21 cellular contexts compared by ENCODE assay signal in genomic region chr5:33793836-33794549, GRCh38.
DNase-seq lines count a peak whose midpoint lies in the region; TF ChIP-seq lines count a peak whose summit lies in the region.
"Had no signal": no experiment of that assay in that cellular context is flagged by ENCODE, and none has a peak within 500 bp of the region (broad histone marks: within the 10 kb centered on the region; RNA-seq: fewer than 3 reads in every experiment).

No MANE protein-coding gene starts in this region.

- H3K9me3 ChIP-seq in left ventricle myocardium inferior (replicated peaks), result no peaks in the 10 kb centered on the region
- no peaks in the 10 kb centered on the region for H3K9me3 ChIP-seq in adipocyte (ENCODE audit: control insufficient read depth, low read length)
- H3K9me3 ChIP-seq in testis, result no peaks in the 10 kb centered on the region
- H3K9me3 ChIP-seq: prostate gland, SK-N-SH, spleen had no signal

- H2BK15ac ChIP-seq in mesendoderm (replicated peaks; ENCODE audit: low read depth), result no peak overlapping the region

- H3K27me3 ChIP-seq in left ventricle myocardium inferior (ENCODE audit: low read depth) (no peaks in the 10 kb centered on the region), adipocyte (replicated peaks; ENCODE audit: control insufficient read depth, insufficient read depth, low read length) (no peaks in the 10 kb centered on the region), mesendoderm (ENCODE audit: insufficient read depth, low read length, poor library complexity) (no peaks in the 10 kb centered on the region), testis (no peaks in the 10 kb centered on the region)
- H3K27me3 ChIP-seq: spleen had no signal

- TF ChIP-seq POLR2A in testis (IDR thresholded peaks at IDR 0.05), result no peak

- H3K36me3 ChIP-seq in left ventricle myocardium inferior (no peaks in the 10 kb centered on the region), adipocyte (ENCODE audit: control insufficient read depth, insufficient read depth, low read length, severe bottlenecking) (no peaks in the 10 kb centered on the region), mesendoderm (ENCODE audit: control insufficient read depth, insufficient read depth, low read length) (no peaks in the 10 kb centered on the region), testis (ENCODE audit: low read depth, missing control alignments) (no peaks in the 10 kb centered on the region)
- H3K36me3 ChIP-seq: prostate gland, spleen had no signal

- H3K18ac ChIP-seq in mesendoderm (ENCODE audit: low read length), result no peak overlapping the region

- H3K4me3 ChIP-seq in left ventricle myocardium inferior (no peak overlapping the region), adipocyte (ENCODE audit: low read length) (peak overlapping the region; percentile 36), mesendoderm (ENCODE audit: low read length) (no peak overlapping the region), testis (peak overlapping the region; percentile 22 to 50)
- H3K4me3 ChIP-seq: dorsolateral prefrontal cortex, PC-9, prostate gland, spleen had no signal

- intact Hi-C loops in left ventricle myocardium inferior (cut with micrococcal nuclease), result no loop called here
- intact Hi-C loops in cardiac septum (cut with DNase I), result no loop called here
- intact Hi-C loops in testis (cut with DNase I; ENCODE audit: low total_unique reads), result no loop called here

- TF ChIP-seq CTCF in left ventricle myocardium inferior (IDR thresholded peaks at IDR 0.05; ENCODE audit: borderline replicate concordance) (no peak), testis (IDR thresholded peaks at IDR 0.05) (no peak)

- no peaks in the 10 kb centered on the region for H3K79me2 ChIP-seq in mesendoderm (ENCODE audit: control insufficient read depth, insufficient read depth, low read length)

- no peak overlapping the region for H3K4me2 ChIP-seq in mesendoderm (ENCODE audit: low read length)
- H3K4me2 ChIP-seq: PC-9, SK-N-SH had no signal

- H3K9ac ChIP-seq in adipocyte (ENCODE audit: low read length), result peak overlapping the region; percentile 11
- H3K9ac ChIP-seq in mesendoderm (ENCODE audit: low read length), result no peak overlapping the region
- H3K9ac ChIP-seq: SK-N-SH had no signal

- no peak overlapping the region for H2BK120ac ChIP-seq in mesendoderm (ENCODE audit: low read depth, low read length)

- H3K4me1 ChIP-seq in left ventricle myocardium inferior (no peaks in the 10 kb centered on the region), adipocyte (ENCODE audit: control insufficient read depth, insufficient read depth, low read length) (peaks cover 31% of the 10 kb centered on the region), mesendoderm (ENCODE audit: control insufficient read depth, low read depth, low read length) (no peaks in the 10 kb centered on the region), testis (peaks cover 19% of the 10 kb centered on the region)
- H3K4me1 ChIP-seq: prostate gland, spleen had no signal

- H4K5ac ChIP-seq in mesendoderm (ENCODE audit: low read length), result no peak overlapping the region

- H3K4ac ChIP-seq in mesendoderm (ENCODE audit: low read depth, low read length), result no peak overlapping the region

- H2BK5ac ChIP-seq in mesendoderm (ENCODE audit: low read length), result no peak overlapping the region

- no CpG with 5 or more reads among the region's 19 CpGs for WGBS in mesendoderm (ENCODE audit: extremely low coverage, insufficient coverage, low lambda C conversion rate)
- 25 to 32% methylated on average over 19 of the region's 19 CpGs for WGBS in testis, 2 donors

- H3K23ac ChIP-seq in mesendoderm (ENCODE audit: low read length), result no peak overlapping the region

- H3K79me1 ChIP-seq in mesendoderm (ENCODE audit: low read length), result no peaks in the 10 kb centered on the region

- no peak for DNase-seq in left ventricle myocardium inferior
- DNase-seq in cardiac septum (ENCODE audit: low spot score), result no peak
- no peak for DNase-seq in adipocyte (ENCODE audit: low read depth)
- DNase-seq in mesendoderm, result no peak
- DNase-seq in testis, result peak; percentile 67
- DNase-seq in A172 (ENCODE audit: low spot score), result no peak
- DNase-seq in NCI-H1105 treated with DMSO at 0.1 percent for 48 hours (lab: John Stamatoyannopoulos, UW), result no peak
- no peak for DNase-seq in NCI-H187 (lab: John Stamatoyannopoulos, UW)
- DNase-seq: activated CD4-positive, alpha-beta T cell treated with anti-CD3 and anti-CD28 coated beads, Interleukin-2, amount 50 U/mL, for 48 hours; activated gamma-delta T cell; dorsolateral prefrontal cortex; erythroblast; Karpas-422; kidney glomerular epithelial cell; NCI-H2029; PC-9; SK-N-SH; spleen; stimulated activated CD4-positive, alpha-beta T cell treated with anti-CD3 and anti-CD28 coated beads, Interleukin-4, amount 100 ng/mL, for 4 hours had no signal

- H3K27ac ChIP-seq in left ventricle myocardium inferior (replicated peaks), result peak overlapping the region; percentile 67
- H3K27ac ChIP-seq in mesendoderm (ENCODE audit: low read depth, low read length), result no peak overlapping the region
- peak overlapping the region; percentile 22 to 38 for H3K27ac ChIP-seq in testis
- H3K27ac ChIP-seq: C4-2B, dorsolateral prefrontal cortex, PC-9, prostate gland, spleen had no signal

- H3K56ac ChIP-seq in mesendoderm (ENCODE audit: low read length), result peak overlapping the region; percentile 25

- H2AK5ac ChIP-seq in mesendoderm (ENCODE audit: low read length), result no peak overlapping the region

- no peak overlapping the region for H4K8ac ChIP-seq in mesendoderm (ENCODE audit: low read depth, low read length)

Comparison
In these comparisons a context has a peak if more than half of its experiments do, and no peak if none do; other contexts are left out.
1. H3K4me3 ChIP-seq: peak in adipocyte (single experiment) and testis (2 of 2); none in left ventricle myocardium inferior (single experiment) and mesendoderm (single experiment).